ENCODE assay signal across 10 cellular contexts in the genomic region with DNA sequence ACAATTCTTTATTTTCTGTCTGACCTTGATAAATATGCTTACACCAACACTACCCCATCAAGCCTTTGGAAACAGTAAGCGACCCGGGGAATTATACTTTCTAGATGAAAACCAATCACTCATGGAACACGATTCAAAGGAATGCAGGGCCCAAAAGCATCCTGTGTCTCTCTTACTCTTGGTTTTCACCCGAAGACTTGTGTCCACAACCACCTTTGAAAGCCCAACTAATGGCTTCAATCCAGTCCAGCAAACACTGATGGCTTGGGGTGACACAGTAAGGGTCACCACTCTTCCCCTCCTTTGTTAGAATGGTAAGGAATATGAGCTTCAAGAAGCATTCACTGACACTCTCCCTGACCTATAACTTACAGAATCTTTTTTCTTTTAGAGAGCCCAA. TPM values are rescaled to one million over a fixed set of nuclear protein-coding genes. Genes with fewer than 3 reads are reported as not detected.
DNase-seq lines count a peak whose midpoint lies in the region; ATAC-seq and TF ChIP-seq lines count a peak whose summit lies in the region.
"Had no signal": no experiment of that assay in that cellular context is flagged by ENCODE, and none has a peak within 500 bp of the region (broad histone marks: within the 10 kb centered on the region; RNA-seq: fewer than 3 reads in every experiment).

No MANE protein-coding gene starts in this region.

- no peak for DNase-seq in activated T-cell treated with anti-CD3 and anti-CD28 coated beads, Interleukin-2, amount 50 U/mL, for 4 hours
- no peak for DNase-seq in activated T-cell treated with anti-CD3 and anti-CD28 coated beads, Interleukin-2, amount 50 U/mL, for 48 hours
- DNase-seq in activated CD4-positive, alpha-beta memory T cell treated with anti-CD3 and anti-CD28 coated beads, Interleukin-2, amount 10 ng/mL, durations not matched to agents 7 days and 5 days: no peak
- no peak for DNase-seq in stomach
- no peak for DNase-seq in mesenteric fat pad (ENCODE audit: low spot score)
- no peak for DNase-seq in globus pallidus (ENCODE audit: low spot score)
- DNase-seq: anterior cingulate cortex, NCI-H526 treated with DMSO at 0.1 percent for 48 hours had no signal

- H3K9me3 Mint-ChIP-seq in activated T-cell treated with anti-CD3 and anti-CD28 coated beads, Interleukin-2, amount 50 U/mL, for 4 hours: no peaks in the 10 kb centered on the region
- no peaks in the 10 kb centered on the region for H3K9me3 Mint-ChIP-seq in activated CD4-positive, alpha-beta memory T cell treated with anti-CD3 and anti-CD28 coated beads, Interleukin-2, amount 10 ng/mL, durations not matched to agents 7 days and 5 days

- H3K9ac ChIP-seq in iPS-18a (ENCODE audit: low read length): peak overlapping the region; percentile 98

- no peaks in the 10 kb centered on the region for H3K27me3 Mint-ChIP-seq in activated T-cell treated with anti-CD3 and anti-CD28 coated beads, Interleukin-2, amount 50 U/mL, for 4 hours (ENCODE audit: low read depth)
- H3K27me3 Mint-ChIP-seq in activated CD4-positive, alpha-beta memory T cell treated with anti-CD3 and anti-CD28 coated beads, Interleukin-2, amount 10 ng/mL, durations not matched to agents 7 days and 5 days: no peaks in the 10 kb centered on the region

- peaks cover 15% of the 10 kb centered on the region for H3K4me1 ChIP-seq in iPS-18a (ENCODE audit: control insufficient read depth, low read depth, low read length)
- H3K4me1 ChIP-seq in stomach: peaks cover 22 to 56% (median 40%) of the 10 kb centered on the region in 4 donors

- TF ChIP-seq CTCF in stomach (IDR thresholded peaks at IDR 0.05): no peak

- H3K27ac ChIP-seq in iPS-18a (ENCODE audit: low read length) (no peak overlapping the region), stomach (peak overlapping the region in 2 of 5 donors; percentile 93 to 94)

- H3K4me3 ChIP-seq in iPS-18a (ENCODE audit: low read length) (peak overlapping the region; percentile 84), stomach (peak overlapping the region; percentile 5 to 63 (median 60))

- H3K9me3 ChIP-seq in iPS-18a (ENCODE audit: control insufficient read depth, low read depth, low read length) (no peaks in the 10 kb centered on the region), stomach (no peaks in the 10 kb centered on the region)

- CTCF ChIA-PET in activated CD4-positive, alpha-beta memory T cell treated with anti-CD3 and anti-CD28 coated beads, Interleukin-2, amount 10 ng/mL, durations not matched to agents 7 days and 5 days (lab: Charles Lee): interaction anchor here (1.1 to 4.1 kb wide), 3 partner anchors 86 to 529 kb away, joined by 3 to 35 read pairs (median 4); a partner anchor contains a TSS

- intact Hi-C loops in stomach (cut with DNase I; ENCODE audit: low total_unique reads): no loop called here

- TF ChIP-seq POLR2A in stomach (IDR thresholded peaks at IDR 0.05): no peak

- POLR2A ChIA-PET in activated CD4-positive, alpha-beta memory T cell treated with anti-CD3 and anti-CD28 coated beads, Interleukin-2, amount 10 ng/mL, durations not matched to agents 7 days and 5 days (lab: Charles Lee): interaction anchor here (2.3 kb wide), 1 partner anchor 690 kb away, joined by 15 read pairs; a partner anchor contains a TSS

- WGBS in stomach, 5 donors: 60 to 76% (median 69%) methylated on average over 4 of the region's 4 CpGs

- H3K27ac Mint-ChIP-seq in activated CD4-positive, alpha-beta memory T cell treated with anti-CD3 and anti-CD28 coated beads, Interleukin-2, amount 10 ng/mL, durations not matched to agents 7 days and 5 days: no peak overlapping the region

- no peak for TF ChIP-seq EP300 in stomach (IDR thresholded peaks at IDR 0.05)

- peak overlapping the region; percentile 95 for H3K4me3 Mint-ChIP-seq in activated T-cell treated with anti-CD3 and anti-CD28 coated beads, Interleukin-2, amount 50 U/mL, for 4 hours
- H3K4me3 Mint-ChIP-seq in activated CD4-positive, alpha-beta memory T cell treated with anti-CD3 and anti-CD28 coated beads, Interleukin-2, amount 10 ng/mL, durations not matched to agents 7 days and 5 days: peak overlapping the region; percentile 95

- ATAC-seq in activated T-cell treated with anti-CD3 and anti-CD28 coated beads, Interleukin-2, amount 50 U/mL, for 4 hours: no peak
- ATAC-seq in GM18873 (IDR thresholded peaks at IDR 0.05; ENCODE audit: low FRiP score, unreplicated experiment): no peak

- H3K27me3 ChIP-seq in iPS-18a (ENCODE audit: control insufficient read depth, insufficient read depth, low read length) (no peaks in the 10 kb centered on the region), stomach (no peaks in the 10 kb centered on the region)

- peaks cover 14% of the 10 kb centered on the region for H3K36me3 Mint-ChIP-seq in activated T-cell treated with anti-CD3 and anti-CD28 coated beads, Interleukin-2, amount 50 U/mL, for 4 hours (ENCODE audit: insufficient read depth)
- peaks cover 7% of the 10 kb centered on the region for H3K36me3 Mint-ChIP-seq in activated CD4-positive, alpha-beta memory T cell treated with anti-CD3 and anti-CD28 coated beads, Interleukin-2, amount 10 ng/mL, durations not matched to agents 7 days and 5 days (ENCODE audit: low read depth)

- H3K36me3 ChIP-seq in iPS-18a (ENCODE audit: control insufficient read depth, low read depth, low read length): peaks cover 26% of the 10 kb centered on the region
- peaks cover 0 to 23% (median 17%) of the 10 kb centered on the region in 4 donors for H3K36me3 ChIP-seq in stomach

- H3K4me1 Mint-ChIP-seq in activated T-cell treated with anti-CD3 and anti-CD28 coated beads, Interleukin-2, amount 50 U/mL, for 4 hours (ENCODE audit: low read depth): peaks cover 29% of the 10 kb centered on the region
- H3K4me1 Mint-ChIP-seq in activated CD4-positive, alpha-beta memory T cell treated with anti-CD3 and anti-CD28 coated beads, Interleukin-2, amount 10 ng/mL, durations not matched to agents 7 days and 5 days: peaks cover 27% of the 10 kb centered on the region

RNA-seq across cellular contexts. Expression of a gene that starts 1.6 kb away (rescaled TPM):
- 10 to 100 TPM; 12.5 to 16.0 (median 14.3) TPM for total RNA-seq in activated T-cell treated with anti-CD3 and anti-CD28 coated beads, Interleukin-2, amount 50 U/mL, for 4 hours
- total RNA-seq in activated CD4-positive, alpha-beta memory T cell treated with anti-CD3 and anti-CD28 coated beads, Interleukin-2, amount 10 ng/mL, durations not matched to agents 7 days and 5 days: 10 to 100 TPM; 12.7 to 14.7 TPM
- total RNA-seq in stomach: 10 to 100 TPM in 4 of 5 donors, not detected in 1; 13.4 to 48.7 (median 16.4) TPM
- polyA plus RNA-seq in stomach: 1 to 10 TPM; 4.1 to 6.8 (median 6.7) TPM
- 14.7 TPM for total RNA-seq in mesenteric fat pad
